Comparison of ENCODE assay signal across 18 cellular contexts in the genomic region with DNA sequence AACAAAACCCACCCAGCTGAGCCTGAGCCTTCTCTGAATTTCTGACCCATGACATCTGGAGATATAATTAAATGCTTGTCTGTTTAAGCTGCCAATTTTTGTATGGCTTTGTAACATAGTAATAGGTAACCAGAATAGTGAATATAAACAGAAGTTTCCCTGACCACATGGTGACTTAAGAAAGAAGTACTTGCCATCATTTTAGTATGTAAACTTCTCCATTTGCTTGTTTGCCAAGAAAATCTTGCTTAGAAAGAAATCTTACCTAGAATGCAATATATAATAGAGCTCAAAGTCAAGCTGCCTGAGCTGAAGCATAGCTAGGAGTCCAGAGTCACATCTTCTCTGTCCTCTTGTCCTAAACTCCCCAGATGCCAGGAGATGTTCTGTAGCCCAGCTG.
"Had no signal": no experiment of that assay in that cellular context is flagged by ENCODE, and none has a peak within 500 bp of the region (broad histone marks: within the 10 kb centered on the region; RNA-seq: fewer than 3 reads in every experiment).

No MANE protein-coding gene starts in this region.

- DNase-seq: activated CD4-positive, alpha-beta T cell treated with anti-CD3 and anti-CD28 coated beads, Interleukin-2, amount 50 U/mL, for 1 hour; activated CD8-positive, alpha-beta memory T cell treated with anti-CD3 and anti-CD28 coated beads for 24 hours; activated naive CD4-positive, alpha-beta T cell; activated naive CD8-positive, alpha-beta T cell treated with anti-CD3 and anti-CD28 coated beads, Interleukin-2, amount 50 U/mL, for 24 hours; aorta; cortex of kidney; effector CD8-positive, alpha-beta T cell; heart left ventricle; left colon; midbrain; pancreas; stimulated activated CD4-positive, alpha-beta T cell treated with anti-CD3 and anti-CD28 coated beads, Interleukin-12 subunit alpha, Interleukin-12 subunit beta, amount 100 ng/mL, for 4 hours; stimulated activated CD4-positive, alpha-beta T cell treated with anti-CD3 and anti-CD28 coated beads, Interleukin-2, amount 100 ng/mL, for 24 hours; stomach; T-helper 9 cell; testis; upper lobe of left lung had no signal

- H3K4me3 ChIP-seq: heart left ventricle, pancreas, stomach, testis, upper lobe of left lung had no signal

- H3K9me3 ChIP-seq: pancreas, testis, upper lobe of left lung had no signal

- FAIRE-seq: frontal cortex, pancreas had no signal

- H3K27me3 ChIP-seq: heart left ventricle, pancreas, stomach, testis, upper lobe of left lung had no signal

- ATAC-seq: activated naive CD8-positive, alpha-beta T cell treated with anti-CD3 and anti-CD28 coated beads, Interleukin-2, amount 50 U/mL, for 24 hours; left colon; pancreas had no signal

- H3K36me3 ChIP-seq: heart left ventricle, pancreas, stomach, upper lobe of left lung had no signal

- H3K27ac ChIP-seq: heart left ventricle, pancreas, stomach, testis, upper lobe of left lung had no signal

- H3K4me1 ChIP-seq: pancreas, stomach, testis, upper lobe of left lung had no signal
